28 cellular contexts compared by ENCODE assay signal in the genomic region with DNA sequence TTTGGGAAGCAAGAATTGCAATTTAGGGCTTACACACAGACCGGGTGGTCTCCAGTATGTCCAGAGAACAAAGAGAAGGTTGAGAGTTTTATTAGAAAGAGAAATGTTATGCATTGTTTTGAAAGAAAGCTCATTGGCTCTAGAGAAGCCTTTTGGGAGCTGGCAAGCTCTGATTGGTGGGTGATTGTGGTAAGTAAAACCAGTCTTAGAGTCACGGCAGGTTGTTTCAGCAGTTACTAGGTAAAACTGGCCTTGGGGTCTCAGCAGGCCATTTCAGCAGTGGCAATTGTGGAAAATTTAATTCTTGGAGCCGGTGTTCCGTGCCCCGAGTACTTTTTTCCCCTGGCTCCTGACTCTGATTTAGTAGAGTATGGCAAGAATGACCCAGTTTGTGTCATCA.
"Had no signal": no experiment of that assay in that cellular context is flagged by ENCODE, and none has a peak within 500 bp of the region (broad histone marks: within the 10 kb centered on the region; RNA-seq: fewer than 3 reads in every experiment).

No MANE protein-coding gene starts in this region.

- H3K36me3 ChIP-seq: left lung, lower lobe of right lung, neural progenitor cell, neutrophil, ovary, right atrium auricular region, tibial nerve, uterus had no signal

- H2AFZ ChIP-seq: neural progenitor cell had no signal

- H3K27ac ChIP-seq: left lung, lower lobe of right lung, neural progenitor cell, neutrophil, ovary, right atrium auricular region, skin epidermis, tibial nerve, uterus had no signal

- H3K36me3 Mint-ChIP-seq: immature natural killer cell; mesothelial cell of epicardium; naive B cell; natural killer cell; neural progenitor cell; stimulated activated memory B cell treated with anti-CD40 and anti-IgM and Interleukin-4, amounts not matched to agents 10 μg/mL and 1 μg/mL and 100 μg/mL, for 72 hours; type B pancreatic cell had no signal

- H3K27ac Mint-ChIP-seq: immature natural killer cell; mesothelial cell of epicardium; naive B cell; natural killer cell; nephron progenitor cell; neural progenitor cell; progenitor cell of endocrine pancreas; stimulated activated memory B cell treated with anti-CD40 and anti-IgM and Interleukin-4, amounts not matched to agents 10 μg/mL and 1 μg/mL and 100 μg/mL, for 72 hours; type B pancreatic cell had no signal

- H3K4me1 Mint-ChIP-seq: immature natural killer cell; mesothelial cell of epicardium; natural killer cell; nephron progenitor cell; stimulated activated memory B cell treated with anti-CD40 and anti-IgM and Interleukin-4, amounts not matched to agents 10 μg/mL and 1 μg/mL and 100 μg/mL, for 72 hours; stimulated activated naive CD8-positive, alpha-beta T cell treated with anti-CD3 and anti-CD28 coated beads, Interleukin-15, amount 100 ng/mL, for 72 hours had no signal

- H3K4me1 ChIP-seq: left lung, lower lobe of right lung, right atrium auricular region, tibial nerve, uterus had no signal

- H3K9ac ChIP-seq: neural progenitor cell had no signal

- H3K9me3 ChIP-seq: left lung, lower lobe of right lung, neutrophil, ovary, right atrium auricular region, tibial nerve, uterus had no signal

- H3K27me3 ChIP-seq: ovary, right atrium auricular region, tibial nerve, uterus had no signal

- FAIRE-seq: islet of Langerhans, kidney had no signal

- DNase-seq: hippocampal formation; immature natural killer cell; kidney; left colon; left lung; lower lobe of right lung; mammary epithelial cell; mesenchymal stem cell; naive B cell; natural killer cell; nephron progenitor cell; ovary; stimulated activated CD4-positive, alpha-beta T cell treated with anti-CD3 and anti-CD28 coated beads, Interleukin-4, amount 100 ng/mL, for 24 hours; stimulated activated naive CD4-positive, alpha-beta T cell treated with Interleukin-2 at 50 U/mL for 16 hours; stimulated activated naive CD8-positive, alpha-beta T cell treated with anti-CD3 and anti-CD28 coated beads, Interleukin-15, amount 100 ng/mL, for 72 hours; substantia nigra; uterus had no signal

- ATAC-seq: left colon; left lung; lower lobe of right lung; natural killer cell; sciatic nerve; stimulated activated memory B cell treated with anti-CD40 and anti-IgM and Interleukin-4, amounts not matched to agents 10 μg/mL and 1 μg/mL and 100 μg/mL, for 72 hours; stimulated activated naive CD8-positive, alpha-beta T cell treated with anti-CD3 and anti-CD28 coated beads, Interleukin-15, amount 100 ng/mL, for 72 hours had no signal

- H3K4me3 ChIP-seq: left lung, lower lobe of right lung, neural progenitor cell, ovary, right atrium auricular region, skin epidermis, tibial nerve, uterus had no signal

- H3K4me3 Mint-ChIP-seq: immature natural killer cell; mesothelial cell of epicardium; naive B cell; natural killer cell; nephron progenitor cell; neural progenitor cell; stimulated activated memory B cell treated with anti-CD40 and anti-IgM and Interleukin-4, amounts not matched to agents 10 μg/mL and 1 μg/mL and 100 μg/mL, for 72 hours; stimulated activated naive CD8-positive, alpha-beta T cell treated with anti-CD3 and anti-CD28 coated beads, Interleukin-15, amount 100 ng/mL, for 72 hours; type B pancreatic cell had no signal

- H3K9me3 Mint-ChIP-seq: mesothelial cell of epicardium; naive B cell; natural killer cell; nephron progenitor cell; stimulated activated memory B cell treated with anti-CD40 and anti-IgM and Interleukin-4, amounts not matched to agents 10 μg/mL and 1 μg/mL and 100 μg/mL, for 72 hours; stimulated activated naive CD8-positive, alpha-beta T cell treated with anti-CD3 and anti-CD28 coated beads, Interleukin-15, amount 100 ng/mL, for 72 hours; type B pancreatic cell had no signal
